In genomic region chr2:213187386-213187785, GRCh38 we compare ENCODE assay signal across 1 cellular context.
TF ChIP-seq lines count a peak whose summit lies in the region.

No MANE protein-coding gene starts in this region.

TF ChIP-seq in WTC11, 78 proteins besides CTCF, POLR2A, EP300 and RAD21 (continued from another document):
- TF ChIP-seq E2F4 (CRISPR knock-in tag; IDR thresholded peaks at IDR 0.05; ENCODE audit: borderline replicate concordance, low read depth) (no peak), NR2C2 (CRISPR knock-in tag; IDR thresholded peaks at IDR 0.05) (no peak), SMAD3 (CRISPR knock-in tag; IDR thresholded peaks at IDR 0.05; ENCODE audit: borderline replicate concordance) (no peak)
